28 cellular contexts compared by ENCODE assay signal in the genomic region with DNA sequence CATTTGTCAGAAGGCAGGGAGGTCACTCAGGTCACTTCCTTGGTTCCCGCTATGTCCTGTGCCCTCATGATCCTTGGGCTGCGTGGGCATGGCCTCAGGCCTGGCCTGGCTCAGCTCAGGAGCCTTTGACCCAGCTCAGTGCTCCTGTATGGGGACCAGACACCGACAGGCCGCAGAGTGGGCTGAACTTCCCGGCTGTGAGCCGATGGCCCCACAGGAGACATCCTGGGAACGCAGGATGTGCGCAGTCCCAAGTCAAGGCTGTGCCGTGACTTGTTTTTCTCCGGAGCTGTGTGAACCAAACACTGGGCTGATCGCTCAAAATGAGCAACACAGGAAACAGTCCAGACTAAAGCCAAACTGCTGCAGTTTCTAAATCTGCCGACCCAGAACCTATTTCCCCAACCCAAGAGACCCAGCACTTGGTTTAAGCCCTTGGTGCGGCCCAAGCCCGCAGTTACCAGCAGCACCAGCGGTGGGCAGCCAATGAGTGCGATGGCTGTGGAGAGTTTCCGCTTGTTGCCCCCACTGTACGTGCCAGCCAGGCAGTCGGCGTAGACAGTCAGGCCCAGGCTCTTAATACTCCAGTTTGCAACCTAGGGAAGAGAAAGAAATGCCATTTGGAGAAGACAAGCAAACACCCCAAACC.
"Had no signal": no experiment of that assay in that cellular context is flagged by ENCODE, and none has a peak within 500 bp of the region (broad histone marks: within the 10 kb centered on the region; RNA-seq: fewer than 3 reads in every experiment).

No MANE protein-coding gene starts in this region.

- H3K9me3 Mint-ChIP-seq: activated B cell treated with CpG ODN at 0.5 μM for 24 hours; activated CD8-positive, alpha-beta T cell treated with anti-CD3 and anti-CD28 coated beads for 36 hours; activated naive CD4-positive, alpha-beta T cell treated with anti-CD3 and anti-CD28 coated beads, Interleukin-2, amount 10 ng/mL, durations not matched to agents 7 days and 5 days; activated naive CD8-positive, alpha-beta T cell treated with anti-CD3 and anti-CD28 coated beads for 36 hours; activated T-cell treated with anti-CD3 and anti-CD28 coated beads, Interleukin-2, amount 50 U/mL, for 72 hours; activated T-helper 2 cell treated with anti-CD3 and anti-CD28 coated beads, Interferon-gamma antibody, Interleukin-2, Interleukin-4, amounts not matched to agents 10 μg/mL and 5 μg/mL and 100 μg/mL, durations not matched to agents 14 hours and 24 hours and 36 hours had no signal

- H3K9ac ChIP-seq: KMS-11 had no signal

- H3K36me3 Mint-ChIP-seq: activated naive CD4-positive, alpha-beta T cell treated with anti-CD3 and anti-CD28 coated beads, Interleukin-2, amount 10 ng/mL, durations not matched to agents 7 days and 5 days; activated naive CD8-positive, alpha-beta T cell treated with anti-CD3 and anti-CD28 coated beads for 36 hours had no signal

- H3K4me2 ChIP-seq: KMS-11 had no signal

- H3K9me3 ChIP-seq: Peyer's patch had no signal

- H3K4me3 ChIP-seq: cardiac muscle cell, Peyer's patch had no signal

- H3K4me1 Mint-ChIP-seq: activated B cell treated with CpG ODN at 0.5 μM for 24 hours; activated CD4-positive, alpha-beta T cell treated with anti-CD3 and anti-CD28 coated beads for 36 hours; activated naive CD4-positive, alpha-beta T cell treated with anti-CD3 and anti-CD28 coated beads, Interleukin-2, amount 10 ng/mL, durations not matched to agents 7 days and 5 days; activated naive CD8-positive, alpha-beta T cell treated with anti-CD3 and anti-CD28 coated beads for 36 hours; T-helper 17 cell had no signal

- H3K27me3 ChIP-seq: brain microvascular endothelial cell, cardiac muscle cell, Peyer's patch had no signal

- H3K27ac ChIP-seq: brain microvascular endothelial cell, cardiac muscle cell, KMS-11, RWPE1 had no signal

- H3K27ac Mint-ChIP-seq: activated B cell treated with CpG ODN at 0.5 μM for 24 hours; activated CD4-positive, alpha-beta T cell treated with anti-CD3 and anti-CD28 coated beads for 36 hours; activated CD8-positive, alpha-beta T cell treated with anti-CD3 and anti-CD28 coated beads for 36 hours; activated naive CD4-positive, alpha-beta T cell treated with anti-CD3 and anti-CD28 coated beads, Interleukin-2, amount 10 ng/mL, durations not matched to agents 7 days and 5 days; activated naive CD8-positive, alpha-beta T cell treated with anti-CD3 and anti-CD28 coated beads for 36 hours; activated T-cell treated with anti-CD3 and anti-CD28 coated beads, Interleukin-2, amount 50 U/mL, for 72 hours; activated T-helper 2 cell treated with anti-CD3 and anti-CD28 coated beads, Interferon-gamma antibody, Interleukin-2, Interleukin-4, amounts not matched to agents 10 μg/mL and 5 μg/mL and 100 μg/mL, durations not matched to agents 14 hours and 24 hours and 36 hours; T-helper 17 cell had no signal

- ATAC-seq: activated CD4-positive, alpha-beta T cell treated with anti-CD3 and anti-CD28 coated beads for 36 hours; activated CD8-positive, alpha-beta T cell treated with anti-CD3 and anti-CD28 coated beads for 36 hours; activated T-cell treated with anti-CD3 and anti-CD28 coated beads, Interleukin-2, amount 50 U/mL, for 72 hours; T-helper 17 cell had no signal

- H3K4me3 Mint-ChIP-seq: activated B cell treated with CpG ODN at 0.5 μM for 24 hours; activated CD4-positive, alpha-beta T cell treated with anti-CD3 and anti-CD28 coated beads for 36 hours; activated CD8-positive, alpha-beta T cell treated with anti-CD3 and anti-CD28 coated beads for 36 hours; activated naive CD4-positive, alpha-beta T cell treated with anti-CD3 and anti-CD28 coated beads, Interleukin-2, amount 10 ng/mL, durations not matched to agents 7 days and 5 days; activated naive CD8-positive, alpha-beta T cell treated with anti-CD3 and anti-CD28 coated beads for 36 hours; activated T-cell treated with anti-CD3 and anti-CD28 coated beads, Interleukin-2, amount 50 U/mL, for 72 hours; T-helper 17 cell had no signal

- H3K36me3 ChIP-seq: brain microvascular endothelial cell, cardiac muscle cell, Peyer's patch had no signal

- H3K4me1 ChIP-seq: Peyer's patch had no signal

- DNase-seq: activated B cell treated with CpG ODN at 0.5 μM for 24 hours; activated CD4-positive, alpha-beta T cell treated with anti-CD3 and anti-CD28 coated beads for 36 hours; activated CD4-positive, alpha-beta T cell treated with anti-CD3 and anti-CD28 coated beads, Interleukin-2, amount 50 U/mL, for 1 hour; activated CD8-positive, alpha-beta memory T cell treated with anti-CD3 and anti-CD28 coated beads, Interleukin-2, amount 50 U/mL, for 4 hours; activated CD8-positive, alpha-beta T cell treated with anti-CD3 and anti-CD28 coated beads for 36 hours; activated gamma-delta T cell treated with Interleukin-2 at 50 U/mL for 16 hours; activated naive CD4-positive, alpha-beta T cell treated with anti-CD3 and anti-CD28 coated beads, Interleukin-2, amount 10 ng/mL, durations not matched to agents 7 days and 5 days; activated naive CD8-positive, alpha-beta T cell treated with anti-CD3 and anti-CD28 coated beads for 36 hours; activated T-cell treated with anti-CD3 and anti-CD28 coated beads, Interleukin-2, amount 50 U/mL, for 72 hours; brain microvascular endothelial cell; MV-4-11; NCI-H1092 treated with DMSO at 0.1 percent for 48 hours; NCI-H1417 treated with DMSO at 0.1 percent for 48 hours; NCI-H1694; NCI-H2029; NCI-H2107; NCI-H345; NCI-H510A; NCI-H526 treated with DMSO at 0.1 percent for 48 hours; OCI-M1; SHP77 treated with DMSO at 0.1 percent for 48 hours; T-helper 17 cell; T-helper 9 cell had no signal
